Comparison of ENCODE assay signal across 8 cellular contexts in genomic region chr1:234851450-234852438, GRCh38.
DNase-seq lines count a peak whose midpoint lies in the region; ATAC-seq lines count a peak whose summit lies in the region.

No MANE protein-coding gene starts in this region.

- DNase-seq in UCSD-AML1 (lab: John Stamatoyannopoulos, UW; ENCODE audit: unreplicated experiment) (peak; percentile 56), medulla oblongata (ENCODE audit: extremely low spot score) (peak; percentile 76), NCI-H1105 treated with DMSO at 0.1 percent for 48 hours (lab: John Stamatoyannopoulos, UW) (no peak), ureter (ENCODE audit: low spot score) (no peak)
- DNase-seq in stimulated activated CD4-positive, alpha-beta T cell treated with anti-CD3 and anti-CD28 coated beads, Interleukin-2, amount 100 ng/mL, for 24 hours, result no peak

- peak; percentile 58 for ATAC-seq in GM19397 (IDR thresholded peaks at IDR 0.05; ENCODE audit: unreplicated experiment)
- ATAC-seq in HG03175 (IDR thresholded peaks at IDR 0.05; ENCODE audit: unreplicated experiment), result peak; percentile 59
- ATAC-seq in HG03097 (IDR thresholded peaks at IDR 0.05; ENCODE audit: low FRiP score, unreplicated experiment), result no peak

Comparison
In these comparisons a context has a peak if more than half of its experiments do, and no peak if none do; other contexts are left out.
1. DNase-seq: peak in UCSD-AML1 (single experiment) and medulla oblongata (single experiment); none in NCI-H1105 treated with DMSO at 0.1 percent for 48 hours (single experiment), ureter (single experiment) and stimulated activated CD4-positive, alpha-beta T cell treated with anti-CD3 and anti-CD28 coated beads, Interleukin-2, amount 100 ng/mL, for 24 hours (0 of 2).